Comparison of ENCODE assay signal across 26 cellular contexts in the genomic region with DNA sequence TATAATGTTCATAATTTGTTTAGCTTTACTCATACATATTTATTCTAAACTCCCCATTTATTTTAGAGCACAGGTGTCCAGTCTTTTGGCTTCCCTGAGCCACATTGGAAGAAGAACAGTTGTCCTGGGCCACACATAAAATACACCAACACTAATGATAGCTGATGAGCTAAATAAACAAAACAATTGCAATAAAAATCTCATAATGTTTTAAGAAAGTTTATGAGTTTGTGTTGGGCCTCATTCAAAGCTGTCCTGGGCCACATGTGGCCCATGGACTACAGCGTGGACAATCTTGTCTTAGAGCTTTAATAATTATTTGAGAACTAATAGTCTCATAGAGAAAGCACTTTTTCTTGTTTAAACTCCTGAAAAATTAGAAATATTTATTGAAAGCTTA.
"Had no signal": no experiment of that assay in that cellular context is flagged by ENCODE, and none has a peak within 500 bp of the region (broad histone marks: within the 10 kb centered on the region; RNA-seq: fewer than 3 reads in every experiment).

No MANE protein-coding gene starts in this region.

- H3K27me3 Mint-ChIP-seq: dendritic cell treated with granulocyte-macrophage colony-stimulating factor and Interleukin-4, amounts not matched to agents 40 ng/mL and 50 ng/mL, for 4 days; effector memory CD8-positive, alpha-beta T cell had no signal

- H3K27ac Mint-ChIP-seq: dendritic cell treated with granulocyte-macrophage colony-stimulating factor and Interleukin-4, amounts not matched to agents 40 ng/mL and 50 ng/mL, for 4 days; effector memory CD8-positive, alpha-beta T cell; endodermal cell had no signal

- DNase-seq: colonic mucosa; cortex of kidney; dermis blood vessel endothelial cell; dorsolateral prefrontal cortex; effector CD4-positive, alpha-beta T cell; effector CD8-positive, alpha-beta T cell; effector memory CD4-positive, alpha-beta T cell; effector memory CD8-positive, alpha-beta T cell; endodermal cell; erythroblast; esophagus squamous epithelium; foreskin fibroblast; foreskin keratinocyte; foreskin melanocyte; gastrocnemius medialis; glutamatergic neuron; head of caudate nucleus; heart left ventricle; heart right ventricle had no signal

- H3K4me3 ChIP-seq: colonic mucosa, coronary artery, dorsolateral prefrontal cortex, esophagus muscularis mucosa, esophagus squamous epithelium, gastrocnemius medialis, gastroesophageal sphincter, heart left ventricle, heart right ventricle had no signal

- H3K4me1 Mint-ChIP-seq: endodermal cell had no signal

- ATAC-seq: effector memory CD8-positive, alpha-beta T cell; esophagus mucosa; foreskin keratinocyte; gastrocnemius medialis; gastroesophageal sphincter; heart left ventricle; heart right ventricle had no signal

- H3K9me3 Mint-ChIP-seq: dendritic cell treated with granulocyte-macrophage colony-stimulating factor and Interleukin-4, amounts not matched to agents 40 ng/mL and 50 ng/mL, for 4 days; effector memory CD8-positive, alpha-beta T cell; endodermal cell had no signal

- H3K4me3 Mint-ChIP-seq: dendritic cell treated with granulocyte-macrophage colony-stimulating factor and Interleukin-4, amounts not matched to agents 40 ng/mL and 50 ng/mL, for 4 days; effector memory CD8-positive, alpha-beta T cell; endodermal cell had no signal

- H3K27ac ChIP-seq: colonic mucosa, coronary artery, dorsolateral prefrontal cortex, epithelial cell of prostate, esophagus muscularis mucosa, esophagus squamous epithelium, foreskin keratinocyte, gastrocnemius medialis, gastroesophageal sphincter, heart left ventricle, heart right ventricle had no signal

- FAIRE-seq: endothelial cell of umbilical vein had no signal
